ENCODE assay signal across 1 cellular context in genomic region chr7:27196287-27196739, GRCh38.
TF ChIP-seq lines count a peak whose summit lies in the region.

No MANE protein-coding gene starts in this region.

TF ChIP-seq in HEK293T, 16 proteins besides CTCF, POLR2A, EP300 and RAD21 (continued from another document):
- TF ChIP-seq PKNOX1 (IDR thresholded peaks at IDR 0.05) (peak; percentile 74), ZNF384 (IDR thresholded peaks at IDR 0.05) (peak; percentile 52; the same call in 1 of the 2 replicates), HDGF (IDR thresholded peaks at IDR 0.05; ENCODE audit: borderline replicate concordance) (no peak)
